Comparison of ENCODE assay signal across 1 cellular context in genomic region chr12:132144115-132145071, GRCh38.
TF ChIP-seq lines count a peak whose summit lies in the region.

A gene with protein sequence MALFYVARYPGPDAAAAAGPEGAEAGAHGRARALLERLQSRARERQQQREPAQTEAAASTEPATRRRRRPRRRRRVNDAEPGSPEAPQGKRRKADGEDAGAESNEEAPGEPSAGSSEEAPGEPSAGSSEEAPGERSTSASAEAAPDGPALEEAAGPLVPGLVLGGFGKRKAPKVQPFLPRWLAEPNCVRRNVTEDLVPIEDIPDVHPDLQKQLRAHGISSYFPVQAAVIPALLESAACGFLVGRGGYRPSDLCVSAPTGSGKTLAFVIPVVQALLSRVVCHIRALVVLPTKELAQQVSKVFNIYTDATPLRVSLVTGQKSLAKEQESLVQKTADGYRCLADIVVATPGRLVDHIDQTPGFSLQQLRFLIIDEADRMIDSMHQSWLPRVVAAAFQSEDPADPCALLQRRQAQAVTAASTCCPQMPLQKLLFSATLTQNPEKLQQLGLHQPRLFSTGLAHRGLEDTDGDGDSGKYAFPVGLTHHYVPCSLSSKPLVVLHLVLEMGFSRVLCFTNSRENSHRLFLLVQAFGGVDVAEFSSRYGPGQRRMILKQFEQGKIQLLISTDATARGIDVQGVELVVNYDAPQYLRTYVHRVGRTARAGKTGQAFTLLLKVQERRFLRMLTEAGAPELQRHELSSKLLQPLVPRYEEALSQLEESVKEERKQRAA (minus strand): TSS chr12:132144319. CDS start chr12:132144296, 23 bp downstream.
NOC4L (plus strand) TSS chr12:132144457; CDS start chr12:132144489, 32 bp downstream.

TF ChIP-seq in K562, 482 proteins besides CTCF, POLR2A, EP300 and RAD21 (continued from another document and continues in another):
- no peak for TF ChIP-seq ZNF830 (CRISPR knock-in tag; IDR thresholded peaks at IDR 0.05)
- TF ChIP-seq SMARCE1 (IDR thresholded peaks at IDR 0.05), result no peak
- no peak; the same call in 1 of the 2 replicates for TF ChIP-seq STAT5A (IDR thresholded peaks at IDR 0.05; ENCODE audit: borderline replicate concordance, low read length)
- no peak for TF ChIP-seq ZBTB1 (CRISPR knock-in tag; IDR thresholded peaks at IDR 0.05; ENCODE audit: borderline replicate concordance, low read depth)
- no peak for TF ChIP-seq ZNF133 (CRISPR knock-in tag; IDR thresholded peaks at IDR 0.05)
- TF ChIP-seq NR4A1 (CRISPR knock-in tag; IDR thresholded peaks at IDR 0.05), result 0 out of 2 replicates have a peak, but pooled peaks have one; percentile 70
- 0 out of 2 replicates have a peak, but pooled peaks have one; percentile 39 for TF ChIP-seq NR4A1 (tag; IDR thresholded peaks at IDR 0.05)
- no peak for TF ChIP-seq ZNF384 (IDR thresholded peaks at IDR 0.05; ENCODE audit: low read depth, low read length)
- no peak for TF ChIP-seq IRF2 (CRISPR knock-in tag; IDR thresholded peaks at IDR 0.05)
- no peak for TF ChIP-seq ZNF707 (CRISPR knock-in tag; conservative IDR thresholded peaks at IDR 0.05)
- no peak for TF ChIP-seq PTRF (tag; IDR thresholded peaks at IDR 0.05)
- TF ChIP-seq MEIS2 (IDR thresholded peaks at IDR 0.05; ENCODE audit: partially characterized antibody), result no peak
- TF ChIP-seq HDGF (IDR thresholded peaks at IDR 0.05), result no peak
- TF ChIP-seq ZNF263 (CRISPR knock-in tag; IDR thresholded peaks at IDR 0.05; ENCODE audit: borderline replicate concordance), result 0 out of 2 replicates have a peak, but pooled peaks have one; percentile 17
- no peak for TF ChIP-seq SMARCA5 (IDR thresholded peaks at IDR 0.05)
- no peak for TF ChIP-seq PBX2 (CRISPR knock-in tag; IDR thresholded peaks at IDR 0.05; ENCODE audit: low read depth)
- TF ChIP-seq PBX2 (tag; conservative IDR thresholded peaks at IDR 0.05; ENCODE audit: low read depth), result no peak
- TF ChIP-seq RHOXF2B (CRISPR knock-in tag; conservative IDR thresholded peaks at IDR 0.05), result no peak
- TF ChIP-seq OTX1 (CRISPR knock-in tag; IDR thresholded peaks at IDR 0.05), result no peak
- TF ChIP-seq STAG1 (CRISPR knock-in tag; IDR thresholded peaks at IDR 0.05; ENCODE audit: borderline replicate concordance), result no peak
- no peak for TF ChIP-seq NCOA6 (IDR thresholded peaks at IDR 0.05)
- no peak for TF ChIP-seq ZNF431 (CRISPR knock-in tag; IDR thresholded peaks at IDR 0.05)
- TF ChIP-seq CXXC5 (CRISPR knock-in tag; IDR thresholded peaks at IDR 0.05), result peak; percentile 99
- TF ChIP-seq, protein P1, sequence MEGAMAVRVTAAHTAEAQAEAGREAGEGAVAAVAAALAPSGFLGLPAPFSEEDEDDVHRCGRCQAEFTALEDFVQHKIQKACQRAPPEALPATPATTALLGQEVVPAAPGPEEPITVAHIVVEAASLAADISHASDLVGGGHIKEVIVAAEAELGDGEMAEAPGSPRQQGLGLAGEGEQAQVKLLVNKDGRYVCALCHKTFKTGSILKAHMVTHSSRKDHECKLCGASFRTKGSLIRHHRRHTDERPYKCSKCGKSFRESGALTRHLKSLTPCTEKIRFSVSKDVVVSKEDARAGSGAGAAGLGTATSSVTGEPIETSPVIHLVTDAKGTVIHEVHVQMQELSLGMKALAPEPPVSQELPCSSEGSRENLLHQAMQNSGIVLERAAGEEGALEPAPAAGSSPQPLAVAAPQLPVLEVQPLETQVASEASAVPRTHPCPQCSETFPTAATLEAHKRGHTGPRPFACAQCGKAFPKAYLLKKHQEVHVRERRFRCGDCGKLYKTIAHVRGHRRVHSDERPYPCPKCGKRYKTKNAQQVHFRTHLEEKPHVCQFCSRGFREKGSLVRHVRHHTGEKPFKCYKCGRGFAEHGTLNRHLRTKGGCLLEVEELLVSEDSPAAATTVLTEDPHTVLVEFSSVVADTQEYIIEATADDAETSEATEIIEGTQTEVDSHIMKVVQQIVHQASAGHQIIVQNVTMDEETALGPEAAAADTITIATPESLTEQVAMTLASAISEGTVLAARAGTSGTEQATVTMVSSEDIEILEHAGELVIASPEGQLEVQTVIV (CRISPR knock-in tag; IDR thresholded peaks at IDR 0.05; ENCODE audit: borderline replicate concordance), result no peak
- TF ChIP-seq, protein P2, sequence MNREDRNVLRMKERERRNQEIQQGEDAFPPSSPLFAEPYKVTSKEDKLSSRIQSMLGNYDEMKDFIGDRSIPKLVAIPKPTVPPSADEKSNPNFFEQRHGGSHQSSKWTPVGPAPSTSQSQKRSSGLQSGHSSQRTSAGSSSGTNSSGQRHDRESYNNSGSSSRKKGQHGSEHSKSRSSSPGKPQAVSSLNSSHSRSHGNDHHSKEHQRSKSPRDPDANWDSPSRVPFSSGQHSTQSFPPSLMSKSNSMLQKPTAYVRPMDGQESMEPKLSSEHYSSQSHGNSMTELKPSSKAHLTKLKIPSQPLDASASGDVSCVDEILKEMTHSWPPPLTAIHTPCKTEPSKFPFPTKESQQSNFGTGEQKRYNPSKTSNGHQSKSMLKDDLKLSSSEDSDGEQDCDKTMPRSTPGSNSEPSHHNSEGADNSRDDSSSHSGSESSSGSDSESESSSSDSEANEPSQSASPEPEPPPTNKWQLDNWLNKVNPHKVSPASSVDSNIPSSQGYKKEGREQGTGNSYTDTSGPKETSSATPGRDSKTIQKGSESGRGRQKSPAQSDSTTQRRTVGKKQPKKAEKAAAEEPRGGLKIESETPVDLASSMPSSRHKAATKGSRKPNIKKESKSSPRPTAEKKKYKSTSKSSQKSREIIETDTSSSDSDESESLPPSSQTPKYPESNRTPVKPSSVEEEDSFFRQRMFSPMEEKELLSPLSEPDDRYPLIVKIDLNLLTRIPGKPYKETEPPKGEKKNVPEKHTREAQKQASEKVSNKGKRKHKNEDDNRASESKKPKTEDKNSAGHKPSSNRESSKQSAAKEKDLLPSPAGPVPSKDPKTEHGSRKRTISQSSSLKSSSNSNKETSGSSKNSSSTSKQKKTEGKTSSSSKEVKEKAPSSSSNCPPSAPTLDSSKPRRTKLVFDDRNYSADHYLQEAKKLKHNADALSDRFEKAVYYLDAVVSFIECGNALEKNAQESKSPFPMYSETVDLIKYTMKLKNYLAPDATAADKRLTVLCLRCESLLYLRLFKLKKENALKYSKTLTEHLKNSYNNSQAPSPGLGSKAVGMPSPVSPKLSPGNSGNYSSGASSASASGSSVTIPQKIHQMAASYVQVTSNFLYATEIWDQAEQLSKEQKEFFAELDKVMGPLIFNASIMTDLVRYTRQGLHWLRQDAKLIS (CRISPR knock-in tag; IDR thresholded peaks at IDR 0.05), result no peak
- TF ChIP-seq ZBTB11 (CRISPR knock-in tag; IDR thresholded peaks at IDR 0.05), result peak in 1 of 3 experiments; percentile 20; a peak in 1 of 6 replicates
- TF ChIP-seq FOXA1 (IDR thresholded peaks at IDR 0.05; ENCODE audit: borderline replicate concordance), result no peak
- no peak for TF ChIP-seq CUX1 (CRISPR knock-in tag; IDR thresholded peaks at IDR 0.05)
- TF ChIP-seq, protein P3, sequence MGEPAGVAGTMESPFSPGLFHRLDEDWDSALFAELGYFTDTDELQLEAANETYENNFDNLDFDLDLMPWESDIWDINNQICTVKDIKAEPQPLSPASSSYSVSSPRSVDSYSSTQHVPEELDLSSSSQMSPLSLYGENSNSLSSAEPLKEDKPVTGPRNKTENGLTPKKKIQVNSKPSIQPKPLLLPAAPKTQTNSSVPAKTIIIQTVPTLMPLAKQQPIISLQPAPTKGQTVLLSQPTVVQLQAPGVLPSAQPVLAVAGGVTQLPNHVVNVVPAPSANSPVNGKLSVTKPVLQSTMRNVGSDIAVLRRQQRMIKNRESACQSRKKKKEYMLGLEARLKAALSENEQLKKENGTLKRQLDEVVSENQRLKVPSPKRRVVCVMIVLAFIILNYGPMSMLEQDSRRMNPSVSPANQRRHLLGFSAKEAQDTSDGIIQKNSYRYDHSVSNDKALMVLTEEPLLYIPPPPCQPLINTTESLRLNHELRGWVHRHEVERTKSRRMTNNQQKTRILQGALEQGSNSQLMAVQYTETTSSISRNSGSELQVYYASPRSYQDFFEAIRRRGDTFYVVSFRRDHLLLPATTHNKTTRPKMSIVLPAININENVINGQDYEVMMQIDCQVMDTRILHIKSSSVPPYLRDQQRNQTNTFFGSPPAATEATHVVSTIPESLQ (CRISPR knock-in tag; IDR thresholded peaks at IDR 0.05), result no peak
